In genomic region chr20:42461321-42461720, GRCh38 we compare ENCODE assay signal across 20 cellular contexts.
DNase-seq lines count a peak whose midpoint lies in the region; ATAC-seq and TF ChIP-seq lines count a peak whose summit lies in the region.
"Had no signal": no experiment of that assay in that cellular context is flagged by ENCODE, and none has a peak within 500 bp of the region (broad histone marks: within the 10 kb centered on the region; RNA-seq: fewer than 3 reads in every experiment).

No MANE protein-coding gene starts in this region.

- no peak overlapping the region for H3K4me2 ChIP-seq in parathyroid adenoma (ENCODE audit: low read length)
- H3K4me2 ChIP-seq: BLaER1 had no signal

- DNase-seq in NCI-H82 treated with DMSO at 0.1 percent for 48 hours (lab: John Stamatoyannopoulos, UW; ENCODE audit: unreplicated experiment) (peak; percentile 54), left kidney (ENCODE audit: low read depth, low spot score) (peak; percentile 90), Caco-2 (no peak), tibial nerve (ENCODE audit: low spot score in 2 of 2) (no peak), Right ventricle myocardium superior (no peak)
- no peak for DNase-seq in naive thymus-derived CD8-positive, alpha-beta T cell
- DNase-seq: 8988T; ACHN; BE2C; C1 segment of cervical spinal cord; Calu3; CD4-positive, alpha-beta memory T cell; CD4-positive, CD25-positive, alpha-beta regulatory T cell; CD8-positive, alpha-beta memory T cell; COR-L47; DMS79 treated with DMSO at 0.1 percent for 48 hours; GF-D8 had no signal

- TF ChIP-seq EP300 in tibial nerve (IDR thresholded peaks at IDR 0.05): no peak

- H3K4me3 ChIP-seq in parathyroid adenoma (ENCODE audit: low read depth, low read length): no peak overlapping the region
- H3K4me3 ChIP-seq in Caco-2 (ENCODE audit: low read depth, low read length): no peak overlapping the region
- H3K4me3 ChIP-seq in tibial nerve: no peak overlapping the region
- H3K4me3 ChIP-seq: BLaER1 had no signal

- H3K9me3 Mint-ChIP-seq in Caco-2 (ENCODE audit: unreplicated experiment): peaks cover 7% of the 10 kb centered on the region
- H3K9me3 Mint-ChIP-seq in naive thymus-derived CD8-positive, alpha-beta T cell: peaks cover 0 to 12% (median 2%) of the 10 kb centered on the region in 9 donors

- no peaks in the 10 kb centered on the region for H3K4me1 Mint-ChIP-seq in Caco-2 (ENCODE audit: low read depth, unreplicated experiment)
- H3K4me1 Mint-ChIP-seq in naive thymus-derived CD8-positive, alpha-beta T cell: no peaks in the 10 kb centered on the region
- H3K4me1 Mint-ChIP-seq: CD4-positive, alpha-beta memory T cell; CD4-positive, CD25-positive, alpha-beta regulatory T cell; CD8-positive, alpha-beta memory T cell had no signal

- no TSS peak for BruUV-seq in Caco-2 (replicated peaks; lab: Mats Ljungman, UMichigan)

- ATAC-seq in naive thymus-derived CD8-positive, alpha-beta T cell: no peak
- no peak for ATAC-seq in Right ventricle myocardium superior (ENCODE audit: poor library complexity)

- intact Hi-C loops in Caco-2 (cut with micrococcal nuclease; ENCODE audit: unreplicated experiment) (no loop called here), Right ventricle myocardium superior (cut with DNase I) (no loop called here)

- no peaks in the 10 kb centered on the region for H3K27me3 ChIP-seq in parathyroid adenoma (ENCODE audit: control insufficient read depth, insufficient read depth, low read length)
- no peaks in the 10 kb centered on the region for H3K27me3 ChIP-seq in Caco-2 (replicated peaks; ENCODE audit: control insufficient read depth, insufficient read depth, low read length)
- H3K27me3 ChIP-seq in tibial nerve: no peaks in the 10 kb centered on the region
- H3K27me3 ChIP-seq: BE2C, BLaER1 had no signal

- no peaks in the 10 kb centered on the region for H3K9me3 ChIP-seq in parathyroid adenoma (ENCODE audit: control insufficient read depth, low read length)
- H3K9me3 ChIP-seq in Caco-2: peaks cover under 1% of the 10 kb centered on the region; the same call in 1 of the 2 replicates
- no peaks in the 10 kb centered on the region for H3K9me3 ChIP-seq in tibial nerve
- H3K9me3 ChIP-seq: BE2C, BLaER1 had no signal

- peak overlapping the region; percentile 40 for H3K27ac ChIP-seq in parathyroid adenoma
- H3K27ac ChIP-seq in tibial nerve: no peak overlapping the region
- H3K27ac ChIP-seq: BLaER1 had no signal

- H3K36me3 ChIP-seq in parathyroid adenoma (ENCODE audit: control insufficient read depth, insufficient read depth, low read length) (no peaks in the 10 kb centered on the region), Caco-2 (ENCODE audit: control insufficient read depth, insufficient read depth, low read length) (no peaks in the 10 kb centered on the region), tibial nerve (no peaks in the 10 kb centered on the region)
- H3K36me3 ChIP-seq: BE2C, BLaER1 had no signal

- no peaks in the 10 kb centered on the region for H3K79me2 ChIP-seq in parathyroid adenoma

- TF ChIP-seq CTCF in parathyroid adenoma (IDR thresholded peaks at IDR 0.05) (no peak), Caco-2 (IDR thresholded peaks at IDR 0.05; ENCODE audit: insufficient read depth in 1 of 2, low read depth in 1 of 2, low read length in 1 of 2, severe bottlenecking in 1 of 2, unreplicated experiment in 1 of 2) (no peak), tibial nerve (IDR thresholded peaks at IDR 0.05) (no peak)

- POLR2A ChIA-PET in Caco-2 (lab: Charles Lee): no interaction called here
- POLR2A ChIA-PET in naive thymus-derived CD8-positive, alpha-beta T cell (lab: Charles Lee): no interaction called here

- no peak overlapping the region for H3K9ac ChIP-seq in parathyroid adenoma
- H3K9ac ChIP-seq: BLaER1 had no signal

- no peaks in the 10 kb centered on the region for H3K36me3 Mint-ChIP-seq in Caco-2 (ENCODE audit: insufficient read depth, unreplicated experiment)
- no peaks in the 10 kb centered on the region for H3K36me3 Mint-ChIP-seq in naive thymus-derived CD8-positive, alpha-beta T cell
- H3K36me3 Mint-ChIP-seq: CD14-positive monocyte; CD4-positive, CD25-positive, alpha-beta regulatory T cell; CD8-positive, alpha-beta memory T cell had no signal

- H3K4me3 Mint-ChIP-seq in Caco-2 (ENCODE audit: unreplicated experiment): no peak overlapping the region
- no peak overlapping the region for H3K4me3 Mint-ChIP-seq in naive thymus-derived CD8-positive, alpha-beta T cell
- H3K4me3 Mint-ChIP-seq: CD14-positive monocyte; CD4-positive, alpha-beta memory T cell; CD4-positive, CD25-positive, alpha-beta regulatory T cell; CD8-positive, alpha-beta memory T cell had no signal

- no peak overlapping the region for H3K27ac Mint-ChIP-seq in Caco-2 (ENCODE audit: unreplicated experiment)
- no peak overlapping the region for H3K27ac Mint-ChIP-seq in naive thymus-derived CD8-positive, alpha-beta T cell
- H3K27ac Mint-ChIP-seq: CD14-positive monocyte; CD4-positive, alpha-beta memory T cell; CD4-positive, CD25-positive, alpha-beta regulatory T cell; CD8-positive, alpha-beta memory T cell had no signal

- TF ChIP-seq POLR2A in tibial nerve (IDR thresholded peaks at IDR 0.05): no peak

- WGBS in tibial nerve, 2 donors: 73 to 79% methylated on average over 2 of the region's 2 CpGs

- peaks cover 10% of the 10 kb centered on the region for H3K4me1 ChIP-seq in parathyroid adenoma
- no peaks in the 10 kb centered on the region for H3K4me1 ChIP-seq in Caco-2
- no peaks in the 10 kb centered on the region for H3K4me1 ChIP-seq in tibial nerve
- H3K4me1 ChIP-seq: BE2C, BLaER1 had no signal

- H3K27me3 Mint-ChIP-seq in Caco-2 (ENCODE audit: insufficient read depth, unreplicated experiment): peaks cover 8% of the 10 kb centered on the region
- H3K27me3 Mint-ChIP-seq in naive thymus-derived CD8-positive, alpha-beta T cell: peaks cover 3 to 28% (median 11%) of the 10 kb centered on the region in 5 donors
- H3K27me3 Mint-ChIP-seq: CD4-positive, alpha-beta memory T cell; CD4-positive, CD25-positive, alpha-beta regulatory T cell; CD8-positive, alpha-beta memory T cell had no signal

- H2AFZ ChIP-seq in parathyroid adenoma: no peak overlapping the region

- CTCF ChIA-PET in Caco-2 (lab: Charles Lee): no interaction called here

Comparison
In these comparisons a context has a peak if more than half of its experiments do, and no peak if none do; other contexts are left out.
1. DNase-seq: peak in NCI-H82 treated with DMSO at 0.1 percent for 48 hours (single experiment) and left kidney (single experiment); none in Caco-2 (0 of 2), tibial nerve (0 of 2), naive thymus-derived CD8-positive, alpha-beta T cell (0 of 10) and Right ventricle myocardium superior (single experiment).